ENCODE assay signal across 19 cellular contexts in the genomic region with DNA sequence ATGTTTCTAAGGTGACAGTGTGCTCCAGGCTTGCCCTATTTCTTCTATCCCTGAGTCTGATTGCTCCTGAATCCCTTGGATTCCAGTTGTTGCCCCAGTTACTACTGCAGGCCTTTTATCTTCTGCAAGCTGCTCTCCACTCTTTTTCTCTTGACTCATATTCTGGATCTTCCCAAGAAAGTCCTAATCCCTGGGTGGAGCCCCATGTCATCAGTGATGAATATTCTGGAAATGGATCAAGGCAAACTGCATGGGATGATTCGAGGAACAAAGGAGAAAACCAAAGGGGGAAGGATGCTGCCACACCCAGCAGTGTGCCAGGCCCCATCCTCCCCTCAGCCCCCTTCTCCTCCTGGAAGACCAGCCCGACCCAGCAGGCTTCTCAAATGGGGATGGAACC.
"Had no signal": no experiment of that assay in that cellular context is flagged by ENCODE, and none has a peak within 500 bp of the region (broad histone marks: within the 10 kb centered on the region; RNA-seq: fewer than 3 reads in every experiment).

No MANE protein-coding gene starts in this region.

- H3K27me3 ChIP-seq: neutrophil, right atrium auricular region, upper lobe of left lung had no signal

- H3K27ac ChIP-seq: cardiac muscle cell, neutrophil, right atrium auricular region, upper lobe of left lung, WERI-Rb-1 had no signal

- DNase-seq: activated CD4-positive, alpha-beta T cell treated with anti-CD3 and anti-CD28 coated beads for 4 hours; activated CD8-positive, alpha-beta memory T cell treated with anti-CD3 and anti-CD28 coated beads, Interleukin-2, amount 50 U/mL, for 48 hours; activated CD8-positive, alpha-beta T cell treated with anti-CD3 and anti-CD28 coated beads, Interleukin-2, amount 10 ng/mL, durations not matched to agents 7 days and 5 days; activated naive CD4-positive, alpha-beta T cell treated with Interleukin-2 at 50 U/mL for 16 hours; activated naive CD8-positive, alpha-beta T cell treated with anti-CD3 and anti-CD28 coated beads, Interleukin-2, amount 50 U/mL, for 24 hours; left colon; naive thymus-derived CD8-positive, alpha-beta T cell; posterior cingulate gyrus; substantia nigra; upper lobe of left lung; WERI-Rb-1 had no signal

- FAIRE-seq: colon, endothelial cell of umbilical vein had no signal

- H3K9me3 ChIP-seq: neutrophil, right atrium auricular region, upper lobe of left lung had no signal

- H3K4me1 ChIP-seq: upper lobe of left lung had no signal

- H3K4me3 ChIP-seq: cardiac muscle cell, lung, right atrium auricular region, smooth muscle cell, upper lobe of left lung had no signal

- H3K36me3 ChIP-seq: cardiac muscle cell, neutrophil, right atrium auricular region, upper lobe of left lung, WERI-Rb-1 had no signal

- ATAC-seq: activated CD8-positive, alpha-beta T cell treated with anti-CD3 and anti-CD28 coated beads, Interleukin-2, amount 10 ng/mL, durations not matched to agents 7 days and 5 days; activated naive CD8-positive, alpha-beta T cell treated with anti-CD3 and anti-CD28 coated beads, Interleukin-2, amount 50 U/mL, for 24 hours; left colon; naive thymus-derived CD8-positive, alpha-beta T cell; stimulated activated memory B cell treated with anti-CD40 and anti-IgM and Interleukin-4, amounts not matched to agents 10 μg/mL and 1 μg/mL and 100 μg/mL, for 72 hours had no signal
